ENCODE assay signal across 8 cellular contexts in the genomic region with DNA sequence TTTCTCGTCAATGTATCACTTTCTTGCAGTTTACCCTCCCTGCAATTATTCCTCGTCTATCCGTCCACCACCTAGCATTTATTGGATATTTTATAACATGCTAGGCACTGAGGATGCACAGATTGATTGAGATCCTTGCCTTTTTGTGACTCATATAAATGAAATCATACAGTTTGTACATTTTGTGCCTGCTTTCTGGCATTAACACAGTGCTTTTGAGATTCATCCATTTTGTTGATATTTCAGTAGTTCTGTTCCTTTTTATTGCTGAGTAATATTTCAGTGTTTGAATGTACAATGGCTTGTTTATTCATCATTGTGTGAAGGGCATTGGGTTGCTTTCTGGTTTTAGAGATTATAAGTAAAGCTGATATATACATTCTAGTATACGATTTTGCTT. TPM values are rescaled to one million over a fixed set of nuclear protein-coding genes. Genes with fewer than 3 reads are reported as not detected.
DNase-seq lines count a peak whose midpoint lies in the region; ATAC-seq and TF ChIP-seq lines count a peak whose summit lies in the region.

No MANE protein-coding gene starts in this region.

- no peak overlapping the region for H3K56ac ChIP-seq in H9 (ENCODE audit: insufficient read length, low read depth, low read length)

- ATAC-seq in WTC11, result no peak
- no peak for ATAC-seq in left lobe of liver

- no peak overlapping the region for H2BK12ac ChIP-seq in H9 (ENCODE audit: insufficient read length, low read depth, low read length)

- no peak overlapping the region for H2BK5ac ChIP-seq in H9 (ENCODE audit: insufficient read length, low read length)

- no peak overlapping the region for H2BK120ac ChIP-seq in H9 (ENCODE audit: low read depth, low read length, poor library complexity, severe bottlenecking)

- H3K4me1 Mint-ChIP-seq in H9, result peaks cover 23 to 24% of the 10 kb centered on the region in 2 experiments
- peaks cover 18% of the 10 kb centered on the region for H3K4me1 Mint-ChIP-seq in WTC11

- WGBS in H9 (ENCODE audit: extremely low coverage, insufficient read length, low lambda C conversion rate), result no CpG with 5 or more reads among the region's 4 CpGs

- H3T11ph ChIP-seq in H9 (ENCODE audit: low read length), result no peak overlapping the region

- H3K14ac ChIP-seq in H9 (ENCODE audit: insufficient read depth, low read length), result no peak overlapping the region

- H3K9ac ChIP-seq in H9 (ENCODE audit: extremely low read depth, insufficient read length, low read length) (peak overlapping the region; percentile 40), skeletal muscle tissue (ENCODE audit: low read depth in 1 of 3, low read length in 3 of 3) (peak overlapping the region; percentile 78 to 84 (median 83))

- H3K9me3 Mint-ChIP-seq in H9 (no peaks in the 10 kb centered on the region), WTC11 (0 out of 2 replicates have a peak, but pooled peaks cover 4% of the 10 kb centered on the region)

- H3K4me1 ChIP-seq in H9 (ENCODE audit: insufficient read depth, low read length) (no peaks in the 10 kb centered on the region), skeletal muscle tissue (ENCODE audit: control insufficient read depth in 3 of 3, insufficient read depth in 3 of 3, low read length in 3 of 3) (peaks cover 0 to 7% (median 4%) of the 10 kb centered on the region in 3 donors)

- no peak overlapping the region for H4K91ac ChIP-seq in H9 (ENCODE audit: insufficient read length, low read depth, low read length)

- TF ChIP-seq CTCF in H9 (conservative IDR thresholded peaks at IDR 0.05) (no peak), WTC11 (IDR thresholded peaks at IDR 0.05) (no peak)

- no peak overlapping the region for H3K23ac ChIP-seq in H9 (ENCODE audit: insufficient read length, low read depth, low read length)

- H2AK5ac ChIP-seq in H9 (ENCODE audit: insufficient read length, low read length), result no peak overlapping the region

- H3K36me3 Mint-ChIP-seq in H9 (ENCODE audit: insufficient read depth in 1 of 3, low read depth in 3 of 3) (no peaks in the 10 kb centered on the region), WTC11 (no peaks in the 10 kb centered on the region)

- CTCF ChIA-PET in WTC11 (lab: Charles Lee), result interaction anchor here (1.0 kb wide), 1 partner anchor 126 kb away, joined by 4 read pairs; no protein-coding TSS in a partner anchor

- no peak overlapping the region for H4K5ac ChIP-seq in H9 (ENCODE audit: insufficient read length, low read depth, low read length)

- no peaks in the 10 kb centered on the region for H3K79me2 ChIP-seq in H9 (ENCODE audit: insufficient read depth, low read length)

- H3K23me2 ChIP-seq in H9 (ENCODE audit: insufficient read length, low read depth, low read length, poor library complexity, severe bottlenecking), result peaks cover 7% of the 10 kb centered on the region

- peak overlapping the region; percentile 93 to 95 for H3K4me3 Mint-ChIP-seq in H9
- peak overlapping the region; percentile 94 for H3K4me3 Mint-ChIP-seq in WTC11

- peak overlapping the region; percentile 89 to 95 (median 93) for H3K4me3 ChIP-seq in skeletal muscle tissue (ENCODE audit: low read length in 3 of 3)

- no peak overlapping the region for H3K4ac ChIP-seq in H9 (ENCODE audit: low read depth, low read length)

- H3K79me1 ChIP-seq in H9 (ENCODE audit: insufficient read depth, low read depth, low read length, poor library complexity, severe bottlenecking), result no peaks in the 10 kb centered on the region

- H3K9me3 ChIP-seq in H9 (ENCODE audit: control insufficient read depth, low read depth, low read length) (no peaks in the 10 kb centered on the region), skeletal muscle tissue (ENCODE audit: control insufficient read depth in 3 of 3, low read length in 3 of 3) (no peaks in the 10 kb centered on the region)

- H3K27ac Mint-ChIP-seq in H9 (no peak overlapping the region), WTC11 (no peak overlapping the region)

- no peak overlapping the region for H2BK15ac ChIP-seq in H9 (ENCODE audit: low read depth, low read length)

- H3K27ac ChIP-seq in H9 (ENCODE audit: insufficient read length, low read depth, low read length) (no peak overlapping the region), skeletal muscle tissue (ENCODE audit: low read depth, low read length) (peak overlapping the region; percentile 61)

- H2AFZ ChIP-seq in H9 (ENCODE audit: low read length), result no peak overlapping the region

- no peaks in the 10 kb centered on the region for H3K27me3 ChIP-seq in H9 (ENCODE audit: insufficient read depth, low read length)
- no peaks in the 10 kb centered on the region for H3K27me3 ChIP-seq in skeletal muscle tissue (ENCODE audit: control insufficient read depth in 3 of 3, insufficient read depth in 3 of 3, low read length in 3 of 3)

- POLR2A ChIA-PET in WTC11 (lab: Charles Lee), result no interaction called here

- no peaks in the 10 kb centered on the region for H3K36me3 ChIP-seq in skeletal muscle tissue (ENCODE audit: control insufficient read depth in 3 of 3, insufficient read depth in 3 of 3, low read length in 3 of 3)

- no peak overlapping the region for H4K8ac ChIP-seq in H9 (replicated peaks; ENCODE audit: insufficient read length, low read depth, low read length)

- no peaks in the 10 kb centered on the region for H4K20me1 ChIP-seq in H9 (ENCODE audit: control insufficient read depth, insufficient read depth, insufficient read length)

- no peaks in the 10 kb centered on the region; the same call in 1 of the 2 replicates for H3K27me3 Mint-ChIP-seq in H9 (ENCODE audit: low read depth)
- peaks cover 8% of the 10 kb centered on the region for H3K27me3 Mint-ChIP-seq in WTC11 (ENCODE audit: low read depth)

- H3K18ac ChIP-seq in H9 (ENCODE audit: insufficient read length, low read depth, low read length), result no peak overlapping the region

- peak overlapping the region; percentile 92 for H3K4me2 ChIP-seq in H9 (ENCODE audit: insufficient read depth, insufficient read length, low read length)

- H2BK20ac ChIP-seq in H9 (ENCODE audit: low read depth, low read length, poor library complexity, severe bottlenecking), result no peak overlapping the region

- DNase-seq in H9, result no peak
- DNase-seq in WTC11 (ENCODE audit: low spot score), result no peak
- DNase-seq in foreskin melanocyte, result peak; percentile 4
- no peak for DNase-seq in COR-L47 (lab: John Stamatoyannopoulos, UW)
- no peak for DNase-seq in NCI-H446 treated with DMSO at 0.1 percent for 48 hours (lab: John Stamatoyannopoulos, UW)
- DNase-seq in SHP77 treated with DMSO at 0.1 percent for 48 hours (lab: John Stamatoyannopoulos, UW), result no peak
- no peak for DNase-seq in left lobe of liver (ENCODE audit: low spot score)

TF ChIP-seq in WTC11, 78 proteins besides CTCF, POLR2A, EP300 and RAD21 (continues in another document):
- TF ChIP-seq, protein P1, sequence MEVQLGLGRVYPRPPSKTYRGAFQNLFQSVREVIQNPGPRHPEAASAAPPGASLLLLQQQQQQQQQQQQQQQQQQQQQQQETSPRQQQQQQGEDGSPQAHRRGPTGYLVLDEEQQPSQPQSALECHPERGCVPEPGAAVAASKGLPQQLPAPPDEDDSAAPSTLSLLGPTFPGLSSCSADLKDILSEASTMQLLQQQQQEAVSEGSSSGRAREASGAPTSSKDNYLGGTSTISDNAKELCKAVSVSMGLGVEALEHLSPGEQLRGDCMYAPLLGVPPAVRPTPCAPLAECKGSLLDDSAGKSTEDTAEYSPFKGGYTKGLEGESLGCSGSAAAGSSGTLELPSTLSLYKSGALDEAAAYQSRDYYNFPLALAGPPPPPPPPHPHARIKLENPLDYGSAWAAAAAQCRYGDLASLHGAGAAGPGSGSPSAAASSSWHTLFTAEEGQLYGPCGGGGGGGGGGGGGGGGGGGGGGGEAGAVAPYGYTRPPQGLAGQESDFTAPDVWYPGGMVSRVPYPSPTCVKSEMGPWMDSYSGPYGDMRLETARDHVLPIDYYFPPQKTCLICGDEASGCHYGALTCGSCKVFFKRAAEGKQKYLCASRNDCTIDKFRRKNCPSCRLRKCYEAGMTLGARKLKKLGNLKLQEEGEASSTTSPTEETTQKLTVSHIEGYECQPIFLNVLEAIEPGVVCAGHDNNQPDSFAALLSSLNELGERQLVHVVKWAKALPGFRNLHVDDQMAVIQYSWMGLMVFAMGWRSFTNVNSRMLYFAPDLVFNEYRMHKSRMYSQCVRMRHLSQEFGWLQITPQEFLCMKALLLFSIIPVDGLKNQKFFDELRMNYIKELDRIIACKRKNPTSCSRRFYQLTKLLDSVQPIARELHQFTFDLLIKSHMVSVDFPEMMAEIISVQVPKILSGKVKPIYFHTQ (CRISPR knock-in tag; IDR thresholded peaks at IDR 0.05), result no peak
- TF ChIP-seq EMX1 (CRISPR knock-in tag; IDR thresholded peaks at IDR 0.05) (no peak), CBFB (CRISPR knock-in tag; IDR thresholded peaks at IDR 0.05; ENCODE audit: low read depth) (no peak)
- TF ChIP-seq, protein P2, sequence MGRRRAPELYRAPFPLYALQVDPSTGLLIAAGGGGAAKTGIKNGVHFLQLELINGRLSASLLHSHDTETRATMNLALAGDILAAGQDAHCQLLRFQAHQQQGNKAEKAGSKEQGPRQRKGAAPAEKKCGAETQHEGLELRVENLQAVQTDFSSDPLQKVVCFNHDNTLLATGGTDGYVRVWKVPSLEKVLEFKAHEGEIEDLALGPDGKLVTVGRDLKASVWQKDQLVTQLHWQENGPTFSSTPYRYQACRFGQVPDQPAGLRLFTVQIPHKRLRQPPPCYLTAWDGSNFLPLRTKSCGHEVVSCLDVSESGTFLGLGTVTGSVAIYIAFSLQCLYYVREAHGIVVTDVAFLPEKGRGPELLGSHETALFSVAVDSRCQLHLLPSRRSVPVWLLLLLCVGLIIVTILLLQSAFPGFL (CRISPR knock-in tag; IDR thresholded peaks at IDR 0.05; ENCODE audit: borderline replicate concordance), result no peak

RNA-seq across cellular contexts. Expression of a gene that starts 0.8 kb away (rescaled TPM):
- total RNA-seq in H9 (2021) (2.6 and 3.2 TPM in 2 replicates), WTC11 (2021) (2.1 to 3.1 TPM (median 2.8 TPM) in 3 replicates), skeletal muscle tissue (41.8 TPM), left lobe of liver (0.96 TPM)

Comparison
In these comparisons a context has a peak if more than half of its experiments do, and no peak if none do; other contexts are left out.
1. RNA of a gene that starts 0.8 kb away (total RNA-seq): 41.8 TPM in skeletal muscle tissue (single experiment); 2.6 to 3.2 TPM in H9, 2.1 to 3.1 TPM in WTC11 and 0.96 TPM in left lobe of liver (single experiment); every median in the first group is over 10 times any median in the second.